14 cellular contexts compared by ENCODE assay signal in genomic region chr3:26623409-26624208, GRCh38. TPM values are rescaled to one million over a fixed set of nuclear protein-coding genes. Genes with fewer than 3 reads are reported as not detected.
DNase-seq lines count a peak whose midpoint lies in the region; TF ChIP-seq lines count a peak whose summit lies in the region.
"Had no signal": no experiment of that assay in that cellular context is flagged by ENCODE, and none has a peak within 500 bp of the region (broad histone marks: within the 10 kb centered on the region; RNA-seq: fewer than 3 reads in every experiment).

No MANE protein-coding gene starts in this region.

- H3K4me1 Mint-ChIP-seq in progenitor cell of endocrine pancreas (ENCODE audit: low read depth): peaks cover 21% of the 10 kb centered on the region
- H3K4me1 Mint-ChIP-seq: stimulated activated memory B cell treated with anti-CD40 and anti-IgM and Interleukin-4, amounts not matched to agents 10 μg/mL and 1 μg/mL and 100 μg/mL, for 72 hours had no signal

- peaks cover 76% of the 10 kb centered on the region for H3K27me3 Mint-ChIP-seq in progenitor cell of endocrine pancreas

- H3K4me1 ChIP-seq in iPS DF 6.9 (ENCODE audit: control insufficient read depth, insufficient read depth, low read length): peaks cover 4% of the 10 kb centered on the region; the same call in 1 of the 2 replicates

- intact Hi-C loops in posterior vena cava (cut with DNase I): no loop called here

- H3K9me3 ChIP-seq in iPS DF 6.9 (ENCODE audit: control insufficient read depth, insufficient read depth, low read length): no peaks in the 10 kb centered on the region
- H3K9me3 ChIP-seq: neutrophil had no signal

- no peak for TF ChIP-seq CTCF in progenitor cell of endocrine pancreas (IDR thresholded peaks at IDR 0.05; ENCODE audit: unreplicated experiment)

- peaks cover 51% of the 10 kb centered on the region for H3K27me3 ChIP-seq in iPS DF 6.9 (ENCODE audit: control insufficient read depth, insufficient read depth, low read length)

- H3K9me3 Mint-ChIP-seq in progenitor cell of endocrine pancreas (ENCODE audit: low read depth): no peaks in the 10 kb centered on the region

- H3K4me3 ChIP-seq in iPS DF 6.9 (ENCODE audit: low read length): peak overlapping the region; percentile 39; the same call in 1 of the 2 replicates
- H3K4me3 ChIP-seq: GM23248 had no signal

- H3K4me3 Mint-ChIP-seq in progenitor cell of endocrine pancreas (ENCODE audit: low read depth): peak overlapping the region; percentile 59
- H3K4me3 Mint-ChIP-seq: stimulated activated memory B cell treated with anti-CD40 and anti-IgM and Interleukin-4, amounts not matched to agents 10 μg/mL and 1 μg/mL and 100 μg/mL, for 72 hours had no signal

- H3K36me3 Mint-ChIP-seq in progenitor cell of endocrine pancreas (ENCODE audit: insufficient read depth): no peaks in the 10 kb centered on the region
- H3K36me3 Mint-ChIP-seq: stimulated activated memory B cell treated with anti-CD40 and anti-IgM and Interleukin-4, amounts not matched to agents 10 μg/mL and 1 μg/mL and 100 μg/mL, for 72 hours had no signal

- H3K27ac Mint-ChIP-seq in progenitor cell of endocrine pancreas: no peak overlapping the region
- H3K27ac Mint-ChIP-seq: stimulated activated memory B cell treated with anti-CD40 and anti-IgM and Interleukin-4, amounts not matched to agents 10 μg/mL and 1 μg/mL and 100 μg/mL, for 72 hours had no signal

- no peaks in the 10 kb centered on the region for H3K36me3 ChIP-seq in iPS DF 6.9 (ENCODE audit: control insufficient read depth, insufficient read depth, low read length)
- H3K36me3 ChIP-seq: neutrophil had no signal

- no CpG with 5 or more reads among the region's 33 CpGs for WGBS in iPS DF 6.9 (ENCODE audit: insufficient coverage, insufficient read length)

- DNase-seq in GM03348 (ENCODE audit: low spot score): peak; percentile 4
- DNase-seq in OCI-M1 (lab: John Stamatoyannopoulos, UW): peak; percentile 71
- DNase-seq in iPS DF 6.9 (ENCODE audit: low read depth, low spot score): no peak
- DNase-seq in progenitor cell of endocrine pancreas (ENCODE audit: low spot score, unreplicated experiment): no peak
- DNase-seq in NAMALWA (ENCODE audit: low spot score): no peak
- DNase-seq in NCI-H1105 treated with DMSO at 0.1 percent for 48 hours (lab: John Stamatoyannopoulos, UW): no peak
- DNase-seq in posterior vena cava (ENCODE audit: low spot score): no peak
- DNase-seq in activated effector memory CD4-positive, alpha-beta T cell treated with Interleukin-2 at 50 U/mL for 16 hours: no peak
- DNase-seq: GM23248, MV-4-11, NCI-H446 had no signal

- no peak overlapping the region for H3K27ac ChIP-seq in iPS DF 6.9 (ENCODE audit: low read length)
- H3K27ac ChIP-seq: GM23248, neutrophil, RWPE1 had no signal

RNA-seq across cellular contexts. Expression of gene LRRC3B, which starts 1.0 kb away (rescaled TPM):
- 0.29 and 0.60 TPM in 2 replicates for total RNA-seq in progenitor cell of endocrine pancreas
- under 1 TPM in 1 of 2 donors, not detected in 1; 0.33 TPM for total RNA-seq in posterior vena cava
- total RNA-seq: GM23248 had no signal

Comparison
In these comparisons a context has a peak if more than half of its experiments do, and no peak if none do; other contexts are left out.
1. DNase-seq: peak in GM03348 (single experiment) and OCI-M1 (single experiment); none in iPS DF 6.9 (single experiment), progenitor cell of endocrine pancreas (single experiment), NAMALWA (single experiment), NCI-H1105 treated with DMSO at 0.1 percent for 48 hours (single experiment), posterior vena cava (single experiment) and activated effector memory CD4-positive, alpha-beta T cell treated with Interleukin-2 at 50 U/mL for 16 hours (single experiment).